Comparison of ENCODE assay signal across 20 cellular contexts in genomic region chr2:194550702-194551101, GRCh38.
"Had no signal": no experiment of that assay in that cellular context is flagged by ENCODE, and none has a peak within 500 bp of the region (broad histone marks: within the 10 kb centered on the region; RNA-seq: fewer than 3 reads in every experiment).

No MANE protein-coding gene starts in this region.

- H3K4me3 Mint-ChIP-seq: activated B cell treated with CpG ODN at 0.5 μM for 24 hours; activated CD8-positive, alpha-beta T cell treated with anti-CD3 and anti-CD28 coated beads for 36 hours; activated T-cell treated with anti-CD3 and anti-CD28 coated beads, Interleukin-2, amount 50 U/mL, for 4 hours; nephron had no signal

- H3K36me3 Mint-ChIP-seq: activated naive CD4-positive, alpha-beta T cell treated with anti-CD3 and anti-CD28 coated beads, Interleukin-2, amount 50 U/mL, for 72 hours had no signal

- H3K27me3 ChIP-seq: esophagus muscularis mucosa, tibial nerve, vagina had no signal

- H3K9me3 ChIP-seq: esophagus muscularis mucosa, tibial nerve, vagina had no signal

- H3K4me1 Mint-ChIP-seq: activated B cell treated with CpG ODN at 0.5 μM for 24 hours had no signal

- H3K4me1 ChIP-seq: tibial nerve, vagina had no signal

- DNase-seq: activated B cell treated with CpG ODN at 0.5 μM for 24 hours; activated CD4-positive, alpha-beta T cell treated with anti-CD3 and anti-CD28 coated beads for 48 hours; activated CD8-positive, alpha-beta T cell treated with anti-CD3 and anti-CD28 coated beads for 36 hours; activated gamma-delta T cell; activated T-cell treated with anti-CD3 and anti-CD28 coated beads, Interleukin-2, amount 50 U/mL, for 4 hours; caudate nucleus; glutamatergic neuron; left ventricle myocardium superior; mesendoderm; nucleus accumbens; posterior cingulate gyrus; stimulated activated CD4-positive, alpha-beta T cell treated with anti-CD3 and anti-CD28 coated beads, Interleukin-15, amount 100 ng/mL, for 24 hours; stimulated activated CD4-positive, alpha-beta T cell treated with anti-CD3 and anti-CD28 coated beads, Interleukin-4, amount 100 ng/mL, for 24 hours; stimulated activated naive CD4-positive, alpha-beta T cell; substantia nigra had no signal

- H3K27ac ChIP-seq: tibial nerve, vagina had no signal

- H3K4me3 ChIP-seq: esophagus muscularis mucosa, tibial nerve, vagina had no signal

- H3K36me3 ChIP-seq: esophagus muscularis mucosa, tibial nerve, vagina had no signal

- H3K27me3 Mint-ChIP-seq: activated B cell treated with CpG ODN at 0.5 μM for 24 hours; activated CD8-positive, alpha-beta T cell treated with anti-CD3 and anti-CD28 coated beads for 36 hours had no signal

- H3K27ac Mint-ChIP-seq: activated B cell treated with CpG ODN at 0.5 μM for 24 hours; activated CD8-positive, alpha-beta T cell treated with anti-CD3 and anti-CD28 coated beads for 36 hours; nephron had no signal

- H3K9me3 Mint-ChIP-seq: activated B cell treated with CpG ODN at 0.5 μM for 24 hours; activated CD8-positive, alpha-beta T cell treated with anti-CD3 and anti-CD28 coated beads for 36 hours; activated naive CD4-positive, alpha-beta T cell treated with anti-CD3 and anti-CD28 coated beads, Interleukin-2, amount 50 U/mL, for 72 hours; activated T-cell treated with anti-CD3 and anti-CD28 coated beads, Interleukin-2, amount 50 U/mL, for 4 hours; nephron had no signal
